In the genomic region with DNA sequence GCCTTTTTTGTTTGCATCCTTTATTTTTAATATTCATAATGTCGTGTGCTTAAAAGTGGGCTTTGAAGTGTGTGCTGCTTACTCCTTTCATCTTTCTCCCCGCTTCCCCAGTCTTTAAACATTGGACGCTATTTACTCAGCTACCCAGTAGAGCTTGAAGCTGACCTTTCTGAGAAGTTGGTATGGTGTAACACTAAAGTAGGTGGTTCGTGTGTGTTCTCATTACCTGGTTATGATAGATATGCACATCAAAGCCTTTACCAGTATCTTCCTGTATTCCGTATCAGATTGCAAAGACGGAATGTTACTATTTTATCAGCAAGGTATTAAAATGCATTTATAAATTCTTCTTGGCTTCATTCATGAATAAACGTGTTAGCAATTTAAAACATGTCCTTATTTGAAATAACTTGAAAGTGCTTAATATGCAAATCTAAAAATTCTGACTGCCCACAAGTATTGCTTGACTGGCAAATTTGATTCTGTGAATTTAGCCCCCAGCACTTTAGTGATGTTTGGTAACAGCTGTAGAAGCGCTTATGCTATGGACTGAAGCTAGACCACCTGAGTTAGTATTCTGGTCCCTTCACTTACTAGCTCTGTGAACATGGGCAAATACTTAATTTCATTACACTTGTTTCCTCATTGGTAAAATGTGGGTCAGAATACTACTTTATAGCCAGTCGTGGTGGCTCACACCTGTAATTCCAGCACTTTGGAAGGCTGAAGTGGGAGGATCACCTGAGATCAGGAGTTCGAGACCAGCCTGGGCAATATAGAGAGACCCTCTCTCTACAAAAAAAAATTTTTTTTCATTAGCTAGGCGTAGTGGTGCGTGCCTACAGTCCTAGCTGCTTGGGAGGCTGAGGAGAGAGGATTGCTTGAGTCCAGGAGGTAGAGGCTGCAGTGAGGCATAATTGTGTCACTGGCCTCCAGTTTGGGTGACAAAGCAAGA, we compare ENCODE assay signal across 8 cellular contexts. TPM values are rescaled to one million over a fixed set of nuclear protein-coding genes. Genes with fewer than 3 reads are reported as not detected.
A peak's percentile ranks its signal among the peaks of the same experiment; 100 is the strongest.
DNase-seq lines count a peak whose midpoint lies in the region; ATAC-seq and TF ChIP-seq lines count a peak whose summit lies in the region.

No MANE protein-coding gene starts in this region.

- H3K36me3 ChIP-seq in heart left ventricle: peaks cover 0 to 19% (median 3%) of the 10 kb centered on the region in 9 donors
- peaks cover 3% of the 10 kb centered on the region for H3K36me3 ChIP-seq in lower lobe of right lung
- no peaks in the 10 kb centered on the region for H3K36me3 ChIP-seq in uterus

- H3K27ac ChIP-seq in heart left ventricle (peak overlapping the region in 6 of 12 donors; percentile 94 to 99 (median 98)), lower lobe of right lung (peak overlapping the region; percentile 92), uterus (peak overlapping the region; percentile 94 to 96)

- H3K4me1 ChIP-seq in heart left ventricle: peaks cover 0 to 46% (median 30%) of the 10 kb centered on the region in 12 donors
- peaks cover 35% of the 10 kb centered on the region for H3K4me1 ChIP-seq in lower lobe of right lung
- H3K4me1 ChIP-seq in uterus: peaks cover 5 to 11% of the 10 kb centered on the region in 2 donors

- H3K27me3 ChIP-seq in heart left ventricle (no peaks in the 10 kb centered on the region), lower lobe of right lung (ENCODE audit: low read depth) (no peaks in the 10 kb centered on the region), uterus (no peaks in the 10 kb centered on the region)

- intact Hi-C loops in heart left ventricle (cut with DNase I) (loop anchor here in 1 of 10 donors (10.0 kb wide), 1 partner anchor 74 kb away; a partner anchor contains a TSS), Right ventricle myocardium superior (cut with DNase I) (no loop called here), lower lobe of right lung (cut with DNase I) (no loop called here), uterus (cut with DNase I; ENCODE audit: low total_unique reads) (no loop called here)

- DNase-seq in heart left ventricle (no peak), Right ventricle myocardium superior (no peak), amniotic epithelial cell (ENCODE audit: low read depth) (peak; percentile 13), lower lobe of right lung (no peak), uterus (no peak), HuH-7 (ENCODE audit: low spot score) (no peak)

- ATAC-seq in heart left ventricle (no peak), Right ventricle myocardium superior (ENCODE audit: poor library complexity) (no peak), lower lobe of right lung (no peak), HG03565 (IDR thresholded peaks at IDR 0.05; ENCODE audit: unreplicated experiment) (no peak), GM19324 (IDR thresholded peaks at IDR 0.05; ENCODE audit: low FRiP score, unreplicated experiment) (no peak)

- TF ChIP-seq CTCF in heart left ventricle (IDR thresholded peaks at IDR 0.05) (no peak), lower lobe of right lung (IDR thresholded peaks at IDR 0.05) (no peak), uterus (IDR thresholded peaks at IDR 0.05) (no peak)

- WGBS in heart left ventricle, 4 donors: 61 to 70% (median 64%) methylated on average over 12 of the region's 12 CpGs

- peak overlapping the region; percentile 71 to 98 (median 88) for H3K4me3 ChIP-seq in heart left ventricle
- H3K4me3 ChIP-seq in lower lobe of right lung: peak overlapping the region; percentile 76
- H3K4me3 ChIP-seq in uterus: peak overlapping the region; percentile 55 to 85

- H3K9me3 ChIP-seq in heart left ventricle (no peaks in the 10 kb centered on the region), lower lobe of right lung (no peaks in the 10 kb centered on the region), uterus (no peaks in the 10 kb centered on the region)

- no peak for TF ChIP-seq POLR2A in heart left ventricle (IDR thresholded peaks at IDR 0.05)
- no peak for TF ChIP-seq POLR2A in uterus (IDR thresholded peaks at IDR 0.05)

RNA-seq across cellular contexts. Expression of a gene that starts 1.7 kb away (rescaled TPM):
- total RNA-seq in heart left ventricle (10 to 100 TPM; 60.1 to 93.3 (median 83.6) TPM), Right ventricle myocardium superior (69.4 TPM), lower lobe of right lung (74.2 TPM), uterus (100 to 1,000 TPM in 1 of 4 donors, 10 to 100 TPM in 3; 37.1 to 108 (median 62.5) TPM)
- 100 to 1,000 TPM in 1 of 2 donors, 10 to 100 TPM in 1; 47.1 to 107 TPM for polyA plus RNA-seq in heart left ventricle

RNA-seq across cellular contexts. Expression of a gene that starts 17.9 kb away (rescaled TPM):
- under 1 TPM in 3 of 9 donors, not detected in 6; 0.09 to 0.21 (median 0.11) TPM for total RNA-seq in heart left ventricle
- polyA plus RNA-seq in heart left ventricle: not detected
- total RNA-seq in Right ventricle myocardium superior: not detected
- total RNA-seq in lower lobe of right lung: 0.15 TPM
- under 1 TPM in 2 of 4 donors, not detected in 2; 0.14 to 0.37 TPM for total RNA-seq in uterus

RNA-seq across cellular contexts. Expression of a gene that starts 51.8 kb away (rescaled TPM):
- total RNA-seq in heart left ventricle: 1 to 10 TPM; 4.6 to 8.8 (median 7.3) TPM
- polyA plus RNA-seq in heart left ventricle: 1 to 10 TPM; 1.7 to 4.6 TPM
- 5.9 TPM for total RNA-seq in Right ventricle myocardium superior
- 7.5 TPM for total RNA-seq in lower lobe of right lung
- total RNA-seq in uterus: 10 to 100 TPM in 3 of 4 donors, 1 to 10 TPM in 1; 1.5 to 26.0 (median 14.4) TPM
